ENCODE assay signal across 8 cellular contexts in genomic region chr14:89701079-89702043, GRCh38.
DNase-seq lines count a peak whose midpoint lies in the region; ATAC-seq and TF ChIP-seq lines count a peak whose summit lies in the region.

No MANE protein-coding gene starts in this region.

- peak; percentile 94 for ATAC-seq in GM21390 (IDR thresholded peaks at IDR 0.05; ENCODE audit: unreplicated experiment)
- ATAC-seq in stimulated activated naive CD8-positive, alpha-beta T cell treated with anti-CD3 and anti-CD28 coated beads, Interleukin-15, amount 100 ng/mL, for 72 hours: peak; percentile 89

- peak overlapping the region; percentile 49 to 59 for H3K4me3 ChIP-seq in CD4-positive, alpha-beta memory T cell (ENCODE audit: low read length in 2 of 2)
- peak overlapping the region; percentile 61 for H3K4me3 ChIP-seq in foreskin fibroblast (ENCODE audit: low read depth in 1 of 2, low read length in 2 of 2)

- H3K9me3 ChIP-seq in CD4-positive, alpha-beta memory T cell (ENCODE audit: control insufficient read depth in 1 of 2, low read length in 2 of 2): no peaks in the 10 kb centered on the region

- H3K4me3 Mint-ChIP-seq in CD4-positive, alpha-beta memory T cell: peak overlapping the region; percentile 78 to 90 (median 82)
- peak overlapping the region; percentile 76 for H3K4me3 Mint-ChIP-seq in neural crest cell
- H3K4me3 Mint-ChIP-seq in stimulated activated naive CD8-positive, alpha-beta T cell treated with anti-CD3 and anti-CD28 coated beads, Interleukin-15, amount 100 ng/mL, for 72 hours: peak overlapping the region; percentile 78 to 81

- no peaks in the 10 kb centered on the region for H3K36me3 Mint-ChIP-seq in CD4-positive, alpha-beta memory T cell
- no peaks in the 10 kb centered on the region for H3K36me3 Mint-ChIP-seq in neural crest cell (ENCODE audit: low read depth)

- TF ChIP-seq CTCF in foreskin fibroblast (IDR thresholded peaks at IDR 0.05; ENCODE audit: low read depth, low read length): no peak
- no peak for TF ChIP-seq CTCF in neural crest cell (conservative IDR thresholded peaks at IDR 0.05)

- intact Hi-C loops in CD4-positive, alpha-beta memory T cell (cut with micrococcal nuclease): loop anchor here (1.0 kb wide), 3 partner anchors 20 to 284 kb away; partner anchors contain the start of gene FOXN3

- CTCF ChIA-PET in CD4-positive, alpha-beta memory T cell (lab: Charles Lee; ENCODE audit: partially characterized antibody): interaction anchor here (0.7 to 1.8 kb wide), 2 partner anchors 60 to 82 kb away, joined by 3 to 5 read pairs; no protein-coding TSS in a partner anchor

- POLR2A ChIA-PET in CD4-positive, alpha-beta memory T cell (lab: Charles Lee; ENCODE audit: partially characterized antibody): interaction anchor here (0.7 to 4.6 kb wide), 16 partner anchors 12 to 191 kb away, joined by 3 to 37 read pairs (median 4); no protein-coding TSS in a partner anchor

- no peaks in the 10 kb centered on the region for H3K36me3 ChIP-seq in CD4-positive, alpha-beta memory T cell (ENCODE audit: insufficient read depth, low read length)

- H3K4me1 Mint-ChIP-seq in CD4-positive, alpha-beta memory T cell: peaks cover 20 to 45% (median 33%) of the 10 kb centered on the region in 4 donors
- H3K4me1 Mint-ChIP-seq in neural crest cell: peaks cover 16% of the 10 kb centered on the region
- H3K4me1 Mint-ChIP-seq in stimulated activated naive CD8-positive, alpha-beta T cell treated with anti-CD3 and anti-CD28 coated beads, Interleukin-15, amount 100 ng/mL, for 72 hours: peaks cover 47% of the 10 kb centered on the region

- peak overlapping the region; percentile 54 for H3K27ac ChIP-seq in CD4-positive, alpha-beta memory T cell (ENCODE audit: low read depth, low read length)

- H3K4me1 ChIP-seq in CD4-positive, alpha-beta memory T cell (ENCODE audit: insufficient read depth, low read length): peaks cover 27% of the 10 kb centered on the region

- DNase-seq in CD4-positive, alpha-beta memory T cell: peak; percentile 79 to 86 (median 80)
- DNase-seq in HuH-7 (ENCODE audit: low spot score): peak; percentile 73
- peak; percentile 78 for DNase-seq in RPMI7951 (ENCODE audit: low read depth)
- DNase-seq in activated effector memory CD4-positive, alpha-beta T cell treated with Interleukin-2 at 50 U/mL for 16 hours: peak; percentile 75
- DNase-seq in foreskin fibroblast: peak; percentile 71 to 92
- DNase-seq in neural crest cell (ENCODE audit: low read depth, low spot score): peak; percentile 74
- DNase-seq in stimulated activated naive CD8-positive, alpha-beta T cell treated with anti-CD3 and anti-CD28 coated beads, Interleukin-15, amount 100 ng/mL, for 72 hours: peak; percentile 72 to 82

- H3K27me3 Mint-ChIP-seq in CD4-positive, alpha-beta memory T cell: no peaks in the 10 kb centered on the region
- no peaks in the 10 kb centered on the region for H3K27me3 Mint-ChIP-seq in neural crest cell (ENCODE audit: low read depth)
- H3K27me3 Mint-ChIP-seq in stimulated activated naive CD8-positive, alpha-beta T cell treated with anti-CD3 and anti-CD28 coated beads, Interleukin-15, amount 100 ng/mL, for 72 hours: no peaks in the 10 kb centered on the region

- peak overlapping the region; percentile 80 to 98 (median 93) for H3K27ac Mint-ChIP-seq in CD4-positive, alpha-beta memory T cell
- peak overlapping the region; percentile 29 for H3K27ac Mint-ChIP-seq in neural crest cell (ENCODE audit: unreplicated experiment)
- H3K27ac Mint-ChIP-seq in stimulated activated naive CD8-positive, alpha-beta T cell treated with anti-CD3 and anti-CD28 coated beads, Interleukin-15, amount 100 ng/mL, for 72 hours: peak overlapping the region; percentile 91

- H3K9me3 Mint-ChIP-seq in CD4-positive, alpha-beta memory T cell: peaks cover 0 to 4% (median 0%) of the 10 kb centered on the region in 8 donors
- H3K9me3 Mint-ChIP-seq in neural crest cell: peaks cover 5% of the 10 kb centered on the region
- peaks cover 23 to 38% of the 10 kb centered on the region in 2 donors for H3K9me3 Mint-ChIP-seq in stimulated activated naive CD8-positive, alpha-beta T cell treated with anti-CD3 and anti-CD28 coated beads, Interleukin-15, amount 100 ng/mL, for 72 hours

- H3K27me3 ChIP-seq in CD4-positive, alpha-beta memory T cell (ENCODE audit: insufficient read depth, low read length): no peaks in the 10 kb centered on the region

Comparison
In these comparisons a context has a peak if more than half of its experiments do, and no peak if none do; other contexts are left out.
1. Peak in every context shown above with its lines: DNase-seq, ATAC-seq, H3K4me3 ChIP-seq and H3K27ac ChIP-seq.
2. H3K27ac Mint-ChIP-seq: peak in every context shown above with its lines; median percentile 93 in CD4-positive, alpha-beta memory T cell; 91 in stimulated activated naive CD8-positive, alpha-beta T cell treated with anti-CD3 and anti-CD28 coated beads, Interleukin-15, amount 100 ng/mL, for 72 hours; 29 in neural crest cell.